ENCODE assay signal across 16 cellular contexts in the genomic region with DNA sequence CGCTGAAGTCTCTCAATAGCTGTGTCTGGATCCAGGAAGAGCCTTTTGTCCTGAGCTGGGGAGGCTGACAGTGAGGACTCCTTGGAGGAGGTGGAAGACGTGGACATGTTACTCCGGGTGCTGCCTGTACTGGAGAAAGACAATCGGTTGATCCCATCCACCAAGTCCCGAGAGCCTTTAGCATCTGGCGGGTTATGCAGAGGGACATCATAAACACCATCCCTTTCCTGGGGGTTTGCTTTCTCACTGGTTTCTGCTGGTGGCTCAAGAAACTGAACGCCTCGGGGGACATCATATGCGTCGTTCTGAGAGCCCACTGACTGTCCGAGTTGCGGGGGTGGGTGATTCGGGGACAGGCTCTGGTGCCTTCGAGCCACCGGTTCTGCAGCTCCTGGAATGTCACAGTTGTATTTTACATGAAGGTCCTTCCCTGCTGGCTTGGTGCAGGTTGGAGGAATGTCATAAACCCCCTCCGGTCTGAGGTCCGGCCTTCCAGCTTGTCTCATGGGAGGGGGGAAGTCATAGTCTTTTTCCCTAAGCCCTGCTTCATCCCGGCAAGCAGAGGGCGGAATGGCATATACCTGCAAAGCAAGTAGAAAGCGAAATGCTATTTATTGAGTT. TPM values are rescaled to one million over a fixed set of nuclear protein-coding genes. Genes with fewer than 3 reads are reported as not detected.
A peak's percentile ranks its signal among the peaks of the same experiment; 100 is the strongest.
DNase-seq lines count a peak whose midpoint lies in the region; ATAC-seq, FAIRE-seq and TF ChIP-seq lines count a peak whose summit lies in the region.
"Had no signal": no experiment of that assay in that cellular context is flagged by ENCODE, and none has a peak within 500 bp of the region (broad histone marks: within the 10 kb centered on the region; RNA-seq: fewer than 3 reads in every experiment).

No MANE protein-coding gene starts in this region.

- H3K9me3 Mint-ChIP-seq in natural killer cell = no peaks in the 10 kb centered on the region
- H3K9me3 Mint-ChIP-seq in natural killer cell treated with Interleukin-12 subunit alpha and Interleukin-12 subunit beta and Interleukin-15 and Interleukin-18, amount 100 ng/mL, for 72 hours = no peaks in the 10 kb centered on the region
- no peaks in the 10 kb centered on the region for H3K9me3 Mint-ChIP-seq in activated CD8-positive, alpha-beta T cell treated with anti-CD3 and anti-CD28 coated beads for 36 hours
- H3K9me3 Mint-ChIP-seq: CD8-positive, alpha-beta memory T cell had no signal

- TF ChIP-seq CTCF in natural killer cell (IDR thresholded peaks at IDR 0.05) = no peak
- TF ChIP-seq CTCF in H1 (IDR thresholded peaks at IDR 0.05; ENCODE audit: control extremely low read depth in 1 of 3, insufficient read depth in 1 of 3, low read depth in 1 of 3, low read length in 3 of 3) = no peak
- TF ChIP-seq CTCF in smooth muscle cell (IDR thresholded peaks at IDR 0.05; ENCODE audit: borderline replicate concordance, insufficient read depth, poor library complexity, severe bottlenecking) = no peak
- TF ChIP-seq CTCF in activated CD8-positive, alpha-beta T cell treated with anti-CD3 and anti-CD28 coated beads for 36 hours (IDR thresholded peaks at IDR 0.05) = no peak

- no peak for ATAC-seq in natural killer cell
- ATAC-seq in natural killer cell treated with Interleukin-12 subunit alpha and Interleukin-12 subunit beta and Interleukin-15 and Interleukin-18, amount 100 ng/mL, for 72 hours = no peak
- no peak for ATAC-seq in activated CD8-positive, alpha-beta T cell treated with anti-CD3 and anti-CD28 coated beads for 36 hours

- TF ChIP-seq EP300 in H1 (IDR thresholded peaks at IDR 0.05; ENCODE audit: borderline replicate concordance in 1 of 2, low read depth in 2 of 2, low read length in 2 of 2) = no peak

- H3K4me3 ChIP-seq in H1 (ENCODE audit: extremely low read depth in 1 of 4, insufficient read depth in 2 of 4, low read depth in 3 of 4, low read length in 4 of 4) = no peak overlapping the region
- no peak overlapping the region for H3K4me3 ChIP-seq in smooth muscle cell
- H3K4me3 ChIP-seq: HAP-1 had no signal

- no peak overlapping the region for H3K23ac ChIP-seq in H1 (ENCODE audit: insufficient read length)

- intact Hi-C loops in natural killer cell (cut with micrococcal nuclease) = no loop called here
- intact Hi-C loops in activated CD8-positive, alpha-beta T cell treated with anti-CD3 and anti-CD28 coated beads for 36 hours (cut with micrococcal nuclease) = no loop called here

- H4K20me1 ChIP-seq in H1 (replicated peaks in 1 of 2; ENCODE audit: control insufficient read depth in 1 of 2, insufficient read depth in 2 of 2, low read length in 2 of 2) (no peaks in the 10 kb centered on the region), smooth muscle cell (ENCODE audit: low read depth) (peaks cover 41% of the 10 kb centered on the region)

- H3K27ac ChIP-seq in H1 (ENCODE audit: low read depth, low read length) (no peak overlapping the region), smooth muscle cell (ENCODE audit: low read depth) (peak overlapping the region; percentile 10)

- H3K79me1 ChIP-seq in H1 (ENCODE audit: low read depth, low read length) = no peaks in the 10 kb centered on the region

- H3F3A ChIP-seq in smooth muscle cell (ENCODE audit: low read depth) = peaks cover 48% of the 10 kb centered on the region

- POLR2A ChIA-PET in H1 (lab: Charles Lee; ENCODE audit: partially characterized antibody) = no interaction called here
- POLR2A ChIA-PET in activated CD8-positive, alpha-beta T cell treated with anti-CD3 and anti-CD28 coated beads for 36 hours (lab: Charles Lee) = interaction anchor here (1.0 kb wide), 1 partner anchor 224 kb away, joined by 3 read pairs; no protein-coding TSS in a partner anchor

- H3K9me3 ChIP-seq in H1 (ENCODE audit: insufficient read depth in 2 of 2, low read depth in 1 of 2, low read length in 1 of 2) (no peaks in the 10 kb centered on the region), smooth muscle cell (replicated peaks; ENCODE audit: low read depth) (no peaks in the 10 kb centered on the region)
- H3K9me3 ChIP-seq: Caco-2, HAP-1 had no signal

- peaks cover 28 to 29% of the 10 kb centered on the region in 2 donors for H3K4me1 Mint-ChIP-seq in natural killer cell
- H3K4me1 Mint-ChIP-seq in natural killer cell treated with Interleukin-12 subunit alpha and Interleukin-12 subunit beta and Interleukin-15 and Interleukin-18, amount 100 ng/mL, for 72 hours (ENCODE audit: low read depth in 2 of 2) = peaks cover 11 to 13% of the 10 kb centered on the region in 2 donors
- H3K4me1 Mint-ChIP-seq in activated CD8-positive, alpha-beta T cell treated with anti-CD3 and anti-CD28 coated beads for 36 hours (ENCODE audit: low read depth) = peaks cover 4% of the 10 kb centered on the region
- H3K4me1 Mint-ChIP-seq: CD14-positive monocyte had no signal

- H3K4me2 ChIP-seq in H1 (ENCODE audit: insufficient read depth in 1 of 2, low read depth in 2 of 2, low read length in 2 of 2) (no peak overlapping the region), smooth muscle cell (no peak overlapping the region)

- H2AFZ ChIP-seq in H1 (ENCODE audit: low read length) = no peak overlapping the region
- H2AFZ ChIP-seq in smooth muscle cell (ENCODE audit: low read depth) = no peak overlapping the region

- H3K4me1 ChIP-seq in H1 (replicated peaks in 1 of 4; ENCODE audit: control insufficient read depth in 3 of 4, insufficient read depth in 4 of 4, low read length in 3 of 4) (peaks cover 3 to 13% (median 12%) of the 10 kb centered on the region in 4 experiments; a peak in 6 of 7 replicates), smooth muscle cell (ENCODE audit: low read depth) (peaks cover 17% of the 10 kb centered on the region)
- H3K4me1 ChIP-seq: Caco-2 had no signal

- peaks cover 15% of the 10 kb centered on the region for H3K36me3 Mint-ChIP-seq in natural killer cell
- H3K36me3 Mint-ChIP-seq in natural killer cell treated with Interleukin-12 subunit alpha and Interleukin-12 subunit beta and Interleukin-15 and Interleukin-18, amount 100 ng/mL, for 72 hours = peaks cover 38% of the 10 kb centered on the region
- peaks cover 66% of the 10 kb centered on the region for H3K36me3 Mint-ChIP-seq in activated CD8-positive, alpha-beta T cell treated with anti-CD3 and anti-CD28 coated beads for 36 hours (ENCODE audit: low read depth)

- H3K9ac ChIP-seq in H1 (replicated peaks in 1 of 4; ENCODE audit: extremely low read depth in 1 of 4, low read depth in 3 of 4, low read length in 3 of 4) (no peak overlapping the region), smooth muscle cell (ENCODE audit: low read depth) (no peak overlapping the region)

- no peaks in the 10 kb centered on the region for H3K23me2 ChIP-seq in H1 (ENCODE audit: low read depth, low read length)

- H3K14ac ChIP-seq in H1 (ENCODE audit: insufficient read length) = no peak overlapping the region

- H2BK5ac ChIP-seq in H1 (ENCODE audit: low read depth, low read length) = 0 out of 2 replicates have a peak overlapping the region, but pooled peaks have one; percentile 40

- H4K5ac ChIP-seq in H1 (ENCODE audit: insufficient read length, low read depth, low read length) = no peak overlapping the region

- no peak overlapping the region for H3K18ac ChIP-seq in H1 (ENCODE audit: extremely low read depth, low read length)

- CTCF ChIA-PET in H1 (lab: Charles Lee; ENCODE audit: partially characterized antibody) = interaction anchor here (0.5 to 10.7 kb wide), 5 partner anchors 11 to 305 kb away, joined by 4 to 62 read pairs (median 6); no protein-coding TSS in a partner anchor
- CTCF ChIA-PET in activated CD8-positive, alpha-beta T cell treated with anti-CD3 and anti-CD28 coated beads for 36 hours (lab: Charles Lee) = interaction anchor here (0.8 kb wide), 1 partner anchor 18 kb away, joined by 5 read pairs; no protein-coding TSS in a partner anchor

- H3K79me2 ChIP-seq in H1 (ENCODE audit: control insufficient read depth in 1 of 2, insufficient read depth in 2 of 2, low read length in 2 of 2) (no peaks in the 10 kb centered on the region), smooth muscle cell (ENCODE audit: low read depth) (peaks cover 46% of the 10 kb centered on the region)

- no peak for TF ChIP-seq RAD21 in H1 (IDR thresholded peaks at IDR 0.05 in 1 of 2, conservative IDR thresholded peaks at IDR 0.05 in 1 of 2; ENCODE audit: low read depth in 2 of 2, low read length in 2 of 2)

- TF ChIP-seq POLR2A in H1 (IDR thresholded peaks at IDR 0.05; ENCODE audit: control extremely low read depth in 1 of 2, low read depth in 2 of 2, low read length in 2 of 2) = no peak

- H2BK20ac ChIP-seq in H1 (ENCODE audit: low read length) = 0 out of 2 replicates have a peak overlapping the region, but pooled peaks have one; percentile 32

- no peak for FAIRE-seq in H1 (lab: Jason Lieb, UNC)
- FAIRE-seq: GM19239, HTR-8/SVneo had no signal

- H2BK15ac ChIP-seq in H1 (ENCODE audit: low read length) = no peak overlapping the region

- 0 out of 2 replicates have a peak overlapping the region, but pooled peaks have one; percentile 17 for H2BK12ac ChIP-seq in H1 (ENCODE audit: low read depth, low read length)

- no peak overlapping the region for H4K8ac ChIP-seq in H1 (ENCODE audit: extremely low read depth, insufficient read depth, low read length)

- H3K27me3 ChIP-seq in H1 (replicated peaks in 1 of 4; ENCODE audit: control insufficient read depth in 3 of 4, extremely low read depth in 1 of 4, insufficient read depth in 3 of 4, low read length in 3 of 4) = no peaks in the 10 kb centered on the region
- no peaks in the 10 kb centered on the region for H3K27me3 ChIP-seq in smooth muscle cell (ENCODE audit: low read depth)

- no peak overlapping the region for H2AK5ac ChIP-seq in H1 (ENCODE audit: low read depth, low read length)

- H3K4me3 Mint-ChIP-seq in natural killer cell = no peak overlapping the region
- no peak overlapping the region for H3K4me3 Mint-ChIP-seq in natural killer cell treated with Interleukin-12 subunit alpha and Interleukin-12 subunit beta and Interleukin-15 and Interleukin-18, amount 100 ng/mL, for 72 hours
- H3K4me3 Mint-ChIP-seq in activated CD8-positive, alpha-beta T cell treated with anti-CD3 and anti-CD28 coated beads for 36 hours = no peak overlapping the region
- H3K4me3 Mint-ChIP-seq: CD14-positive monocyte; CD8-positive, alpha-beta memory T cell had no signal

- no peak overlapping the region for H3K4ac ChIP-seq in H1 (replicated peaks; ENCODE audit: insufficient read length, low read depth, low read length)

- DNase-seq in natural killer cell (no peak), H1 (ENCODE audit: low read depth in 1 of 2, low spot score in 2 of 2) (no peak), smooth muscle cell (lab: John Stamatoyannopoulos, UW; ENCODE audit: unreplicated experiment) (no peak), putamen (ENCODE audit: low spot score) (no peak)
- no peak for DNase-seq in natural killer cell treated with Interleukin-12 subunit alpha and Interleukin-12 subunit beta and Interleukin-15 and Interleukin-18, amount 100 ng/mL, for 72 hours (ENCODE audit: low spot score)
- no peak for DNase-seq in activated naive CD4-positive, alpha-beta T cell treated with Interleukin-2 at 50 U/mL for 16 hours
- DNase-seq in activated CD8-positive, alpha-beta T cell treated with anti-CD3 and anti-CD28 coated beads for 36 hours = no peak
- DNase-seq: Caco-2; CD8-positive, alpha-beta memory T cell; DND-41; GF-D8; GOT3 had no signal

- peak overlapping the region; percentile 36 to 63 for H3K27ac Mint-ChIP-seq in natural killer cell
- H3K27ac Mint-ChIP-seq in natural killer cell treated with Interleukin-12 subunit alpha and Interleukin-12 subunit beta and Interleukin-15 and Interleukin-18, amount 100 ng/mL, for 72 hours = peak overlapping the region in 1 of 2 donors; percentile 77
- no peak overlapping the region for H3K27ac Mint-ChIP-seq in activated CD8-positive, alpha-beta T cell treated with anti-CD3 and anti-CD28 coated beads for 36 hours

- WGBS in H1 (ENCODE audit: extremely low coverage in 1 of 2, insufficient coverage in 1 of 2, insufficient read length in 1 of 2, insufficient replicate concordance in 2 of 2, low coverage in 1 of 2, low lambda C conversion rate in 2 of 2, missing lambda C conversion rate in 1 of 2), 2 experiments = 95% methylated on average over 20 of the region's 20 CpGs; no CpG with 5 or more reads in 1 of the 2 experiments
- WGBS in smooth muscle cell (ENCODE audit: low lambda C conversion rate) = 92% methylated on average over 20 of the region's 20 CpGs

- H3K36me3 ChIP-seq in H1 (ENCODE audit: control insufficient read depth in 2 of 4, insufficient read depth in 4 of 4, low read length in 3 of 4) (peaks cover 2 to 4% (median 2%) of the 10 kb centered on the region in 4 experiments; a peak in 5 of 8 replicates), smooth muscle cell (ENCODE audit: low read depth) (peaks cover 39% of the 10 kb centered on the region)

- no peak overlapping the region for H4K91ac ChIP-seq in H1 (replicated peaks; ENCODE audit: insufficient read length, low read length)

- no peak overlapping the region for H2BK120ac ChIP-seq in H1 (replicated peaks; ENCODE audit: low read depth, low read length)

- H3K27me3 Mint-ChIP-seq in natural killer cell (ENCODE audit: low read depth in 2 of 2) = no peaks in the 10 kb centered on the region
- H3K27me3 Mint-ChIP-seq in natural killer cell treated with Interleukin-12 subunit alpha and Interleukin-12 subunit beta and Interleukin-15 and Interleukin-18, amount 100 ng/mL, for 72 hours = no peaks in the 10 kb centered on the region
- H3K27me3 Mint-ChIP-seq in activated CD8-positive, alpha-beta T cell treated with anti-CD3 and anti-CD28 coated beads for 36 hours = no peaks in the 10 kb centered on the region

- H3K56ac ChIP-seq in H1 (replicated peaks; ENCODE audit: insufficient read length, low read depth, low read length) = no peak overlapping the region

RNA-seq across cellular contexts. Expression of gene NEDD9, which starts 41.7 kb away (rescaled TPM):
- total RNA-seq in natural killer cell = 100 to 1,000 TPM; 106 to 110 (median 107) TPM
- total RNA-seq in natural killer cell treated with Interleukin-12 subunit alpha and Interleukin-12 subunit beta and Interleukin-15 and Interleukin-18, amount 100 ng/mL, for 72 hours = 10 to 100 TPM; 59.9 to 81.3 TPM
- 12.0 and 12.8 TPM in 2 replicates for total RNA-seq in H1 (2021; fragmentation: NEBNext Ultra II Directional; extraction: Animal tissue kit (Norgen Biotek cat#: 25700))
- polyA plus RNA-seq in H1 (2011; rRNA removed) = 3.6 and 5.7 TPM in 2 replicates
- polyA plus RNA-seq in H1 (2011; cell fraction: cytosol; rRNA removed) = 5.1 TPM
- 6.5 TPM for polyA plus RNA-seq in H1 (2011; cell fraction: nucleus; rRNA removed)
- 2.8 to 5.6 TPM (median 3.9 TPM) in 4 replicates for polyA plus RNA-seq in H1 (2012, experiment 1 of 2)
- polyA plus RNA-seq in H1 (2012, experiment 2 of 2) = 1.6 TPM
- polyA plus RNA-seq in H1 (2013, experiment 1 of 2) = 4.9 TPM
- polyA plus RNA-seq in H1 (2013, experiment 2 of 2) = 4.8 TPM
- polyA minus RNA-seq in H1 (2011; rRNA and poly(A)+ RNA removed) = 10.0 and 13.9 TPM in 2 replicates
- 5.9 TPM for polyA minus RNA-seq in H1 (2011; cell fraction: cytosol; rRNA and poly(A)+ RNA removed)
- polyA minus RNA-seq in H1 (2011; cell fraction: nucleus; rRNA and poly(A)+ RNA removed) = 5.2 TPM
- 127 and 139 TPM in 2 replicates for total RNA-seq in smooth muscle cell
- 75.2 and 85.6 TPM in 2 replicates for polyA plus RNA-seq in smooth muscle cell
- total RNA-seq in activated CD8-positive, alpha-beta T cell treated with anti-CD3 and anti-CD28 coated beads for 36 hours = 10 to 100 TPM; 26.6 to 29.7 TPM
